Comparison of ENCODE assay signal across 21 cellular contexts in the genomic region with DNA sequence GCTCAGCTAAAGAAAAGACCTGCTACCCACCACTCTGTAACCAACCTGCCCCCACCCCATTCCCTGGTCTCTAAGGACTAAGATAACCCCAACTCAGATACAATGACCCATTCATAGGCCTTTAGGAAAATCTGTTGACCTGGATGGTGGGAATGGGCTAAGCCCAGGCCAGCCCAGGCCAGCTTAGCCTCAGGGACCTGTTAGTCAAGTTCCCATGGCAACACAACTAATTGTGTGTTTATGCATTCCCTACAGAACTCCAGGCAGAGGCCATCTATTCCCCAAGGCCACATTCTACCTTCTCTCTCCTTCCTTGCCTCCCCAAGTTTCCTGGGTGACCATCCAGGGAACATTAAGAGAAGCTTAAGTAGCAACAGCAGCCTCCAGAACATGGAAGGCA. TPM values are rescaled to one million over a fixed set of nuclear protein-coding genes. Genes with fewer than 3 reads are reported as not detected.
A peak's percentile ranks its signal among the peaks of the same experiment; 100 is the strongest.
DNase-seq lines count a peak whose midpoint lies in the region; ATAC-seq and TF ChIP-seq lines count a peak whose summit lies in the region.
"Had no signal": no experiment of that assay in that cellular context is flagged by ENCODE, and none has a peak within 500 bp of the region (broad histone marks: within the 10 kb centered on the region; RNA-seq: fewer than 3 reads in every experiment).

No MANE protein-coding gene starts in this region.

- H3K9me3 ChIP-seq in GM23248 (ENCODE audit: low read depth) = no peaks in the 10 kb centered on the region
- no peaks in the 10 kb centered on the region for H3K9me3 ChIP-seq in neuronal stem cell (replicated peaks in 1 of 2; ENCODE audit: control insufficient read depth in 2 of 2, insufficient read depth in 1 of 2, low read depth in 1 of 2, low read length in 2 of 2)
- H3K9me3 ChIP-seq: BE2C, esophagus squamous epithelium had no signal

- no peak overlapping the region for H3K4me3 Mint-ChIP-seq in endothelial cell (ENCODE audit: unreplicated experiment)
- no peak overlapping the region for H3K4me3 Mint-ChIP-seq in stimulated activated effector memory CD8-positive, alpha-beta T cell treated with anti-CD3 and anti-CD28 coated beads, Interleukin-12 subunit alpha, Interleukin-12 subunit beta, amount 100 ng/mL, for 72 hours
- H3K4me3 Mint-ChIP-seq: T-helper 1 cell treated with Interleukin-12 subunit alpha and Interleukin-12 subunit beta and Interleukin-4 antibody, amounts not matched to agents 30 μg/mL and 1 μg/mL, for 36 hours had no signal

- no peak overlapping the region for H2BK15ac ChIP-seq in neuronal stem cell (ENCODE audit: low read length)

- no peak overlapping the region for H2BK120ac ChIP-seq in neuronal stem cell (ENCODE audit: low read depth, low read length)

- no peak overlapping the region for H4K8ac ChIP-seq in neuronal stem cell (ENCODE audit: low read depth, low read length)

- no peaks in the 10 kb centered on the region for H3K9me3 Mint-ChIP-seq in endothelial cell (ENCODE audit: unreplicated experiment)
- H3K9me3 Mint-ChIP-seq in stimulated activated effector memory CD8-positive, alpha-beta T cell treated with anti-CD3 and anti-CD28 coated beads, Interleukin-12 subunit alpha, Interleukin-12 subunit beta, amount 100 ng/mL, for 72 hours = no peaks in the 10 kb centered on the region
- H3K9me3 Mint-ChIP-seq: T-helper 1 cell treated with Interleukin-12 subunit alpha and Interleukin-12 subunit beta and Interleukin-4 antibody, amounts not matched to agents 30 μg/mL and 1 μg/mL, for 36 hours had no signal

- H3K4me1 ChIP-seq in GM23248 (ENCODE audit: insufficient read depth) = peaks cover 16% of the 10 kb centered on the region
- peaks cover 0 to 23% of the 10 kb centered on the region in 2 donors for H3K4me1 ChIP-seq in neuronal stem cell (ENCODE audit: control insufficient read depth in 2 of 2, insufficient read depth in 1 of 2, low read depth in 1 of 2, low read length in 2 of 2)
- H3K4me1 ChIP-seq: parathyroid adenoma had no signal

- peaks cover 20% of the 10 kb centered on the region for H3K4me1 Mint-ChIP-seq in endothelial cell (ENCODE audit: unreplicated experiment)
- H3K4me1 Mint-ChIP-seq in stimulated activated effector memory CD8-positive, alpha-beta T cell treated with anti-CD3 and anti-CD28 coated beads, Interleukin-12 subunit alpha, Interleukin-12 subunit beta, amount 100 ng/mL, for 72 hours = no peaks in the 10 kb centered on the region

- H2AK5ac ChIP-seq in neuronal stem cell (ENCODE audit: low read depth, low read length) = peak overlapping the region; percentile 39

- H3K4ac ChIP-seq in neuronal stem cell (ENCODE audit: low read length) = no peak overlapping the region

- H3K36me3 Mint-ChIP-seq in endothelial cell (ENCODE audit: low read depth, unreplicated experiment) = no peaks in the 10 kb centered on the region
- no peaks in the 10 kb centered on the region for H3K36me3 Mint-ChIP-seq in stimulated activated effector memory CD8-positive, alpha-beta T cell treated with anti-CD3 and anti-CD28 coated beads, Interleukin-12 subunit alpha, Interleukin-12 subunit beta, amount 100 ng/mL, for 72 hours

- TF ChIP-seq CTCF in endothelial cell (IDR thresholded peaks at IDR 0.05; ENCODE audit: unreplicated experiment) = no peak

- no peak for ATAC-seq in HG02798 (IDR thresholded peaks at IDR 0.05; ENCODE audit: poor library complexity, unreplicated experiment)
- no peak for ATAC-seq in stimulated activated effector memory CD8-positive, alpha-beta T cell treated with anti-CD3 and anti-CD28 coated beads, Interleukin-12 subunit alpha, Interleukin-12 subunit beta, amount 100 ng/mL, for 72 hours

- in situ Hi-C loops in GM23248 (cut with MboI) = no loop called here

- no peak overlapping the region for H3K14ac ChIP-seq in neuronal stem cell (ENCODE audit: low read length)

- H3K4me3 ChIP-seq in GM23248 (no peak overlapping the region), neuronal stem cell (ENCODE audit: low read length in 2 of 2) (no peak overlapping the region)
- H3K4me3 ChIP-seq: esophagus squamous epithelium had no signal

- H3K23ac ChIP-seq in neuronal stem cell (ENCODE audit: low read depth, low read length, poor library complexity) = no peak overlapping the region

- DNase-seq in GM23248 (peak; percentile 33), NCI-H146 (lab: John Stamatoyannopoulos, UW) (peak; percentile 65), endothelial cell (ENCODE audit: low spot score) (no peak), neuronal stem cell (ENCODE audit: low spot score) (no peak), RKO (ENCODE audit: low spot score) (no peak), SKM-1 treated with dmso at 0.1 percent for 144 hours (lab: John Stamatoyannopoulos, UW; ENCODE audit: unreplicated experiment) (no peak)
- DNase-seq in stimulated activated effector memory CD8-positive, alpha-beta T cell treated with anti-CD3 and anti-CD28 coated beads, Interleukin-12 subunit alpha, Interleukin-12 subunit beta, amount 100 ng/mL, for 72 hours (ENCODE audit: low spot score in 2 of 2) = no peak
- DNase-seq: activated CD4-positive, alpha-beta T cell treated with anti-CD3 and anti-CD28 coated beads, Interleukin-2, amount 50 U/mL, for 48 hours; activated naive CD4-positive, alpha-beta T cell treated with Interleukin-2 at 50 U/mL for 16 hours; anterior cingulate cortex; BE2C; central memory CD4-positive, alpha-beta T cell; COR-L47; effector CD8-positive, alpha-beta T cell; esophagus squamous epithelium; NCI-H2029; NCI-H510A had no signal

- no peaks in the 10 kb centered on the region for H3K9me2 ChIP-seq in GM23248 (ENCODE audit: insufficient read depth)

- H4K20me1 ChIP-seq in GM23248 (ENCODE audit: insufficient read depth) = no peaks in the 10 kb centered on the region

- H2AFZ ChIP-seq in GM23248 = no peak overlapping the region
- no peak overlapping the region for H2AFZ ChIP-seq in neuronal stem cell (ENCODE audit: low read length)
- H2AFZ ChIP-seq: parathyroid adenoma had no signal

- no peak overlapping the region for H3K4me2 ChIP-seq in GM23248 (ENCODE audit: unreplicated experiment)
- H3K4me2 ChIP-seq in neuronal stem cell (ENCODE audit: insufficient read depth, low read length, poor library complexity, severe bottlenecking) = no peak overlapping the region
- H3K4me2 ChIP-seq: KMS-11 had no signal

- H3K18ac ChIP-seq in neuronal stem cell (ENCODE audit: low read length) = peak overlapping the region; percentile 73

- H3K36me3 ChIP-seq in GM23248 (ENCODE audit: low read depth) = no peaks in the 10 kb centered on the region
- no peaks in the 10 kb centered on the region for H3K36me3 ChIP-seq in neuronal stem cell (replicated peaks in 1 of 2; ENCODE audit: control insufficient read depth in 2 of 2, insufficient read depth in 2 of 2, low read length in 2 of 2)
- H3K36me3 ChIP-seq: BE2C, esophagus squamous epithelium had no signal

- H2BK12ac ChIP-seq in neuronal stem cell (ENCODE audit: low read length) = no peak overlapping the region

- H3F3A ChIP-seq in GM23248 (ENCODE audit: insufficient read depth) = peaks cover 14% of the 10 kb centered on the region

- H3K27me3 ChIP-seq in GM23248 (replicated peaks; ENCODE audit: insufficient read depth) (no peaks in the 10 kb centered on the region), neuronal stem cell (ENCODE audit: control insufficient read depth in 3 of 3, insufficient read depth in 3 of 3, low read depth in 1 of 3, low read length in 3 of 3) (no peaks in the 10 kb centered on the region)
- H3K27me3 ChIP-seq: BE2C had no signal

- H3K27ac ChIP-seq in GM23248 (no peak overlapping the region), neuronal stem cell (replicated peaks; ENCODE audit: low read length) (peak overlapping the region; percentile 21)
- H3K27ac ChIP-seq: esophagus squamous epithelium, KMS-11, parathyroid adenoma had no signal

- H3K79me1 ChIP-seq in neuronal stem cell (ENCODE audit: low read depth, low read length) = no peaks in the 10 kb centered on the region

- H3K79me2 ChIP-seq in GM23248 (ENCODE audit: insufficient read depth) = no peaks in the 10 kb centered on the region
- H3K79me2 ChIP-seq: parathyroid adenoma had no signal

- no peak overlapping the region for H3K9ac ChIP-seq in GM23248
- H3K9ac ChIP-seq in neuronal stem cell (ENCODE audit: low read depth, low read length, poor library complexity) = no peak overlapping the region
- H3K9ac ChIP-seq: KMS-11, parathyroid adenoma had no signal

- no peak overlapping the region for H4K91ac ChIP-seq in neuronal stem cell (ENCODE audit: low read depth, low read length, poor library complexity)

- peaks cover 5% of the 10 kb centered on the region for H3K27me3 Mint-ChIP-seq in endothelial cell (ENCODE audit: unreplicated experiment)

- peak overlapping the region; percentile 10 for H2BK5ac ChIP-seq in neuronal stem cell (ENCODE audit: low read length)

- H3K27ac Mint-ChIP-seq in endothelial cell (ENCODE audit: unreplicated experiment) = peak overlapping the region; percentile 76
- no peak overlapping the region for H3K27ac Mint-ChIP-seq in stimulated activated effector memory CD8-positive, alpha-beta T cell treated with anti-CD3 and anti-CD28 coated beads, Interleukin-12 subunit alpha, Interleukin-12 subunit beta, amount 100 ng/mL, for 72 hours
- H3K27ac Mint-ChIP-seq: T-helper 1 cell treated with Interleukin-12 subunit alpha and Interleukin-12 subunit beta and Interleukin-4 antibody, amounts not matched to agents 30 μg/mL and 1 μg/mL, for 36 hours had no signal

RNA-seq across cellular contexts. Expression of a gene that starts 16.1 kb away (rescaled TPM):
- total RNA-seq in GM23248 (2014; rRNA removed; shearing (Covaris generic)) = 5.5 and 12.9 TPM in 2 replicates
- polyA plus RNA-seq in GM23248 (2016; fragmentation: Nextera tagmentation; extraction: Ambion mirVana) = 17.5 and 19.8 TPM in 2 replicates
- total RNA-seq in endothelial cell (ENCODE audit: unreplicated experiment) = 194 TPM
- 179 TPM for polyA plus RNA-seq in neuronal stem cell (2013, experiment 1 of 2)
- 174 TPM for polyA plus RNA-seq in neuronal stem cell (2013, experiment 2 of 2)

RNA-seq across cellular contexts. Expression of a gene that starts 28.0 kb away (rescaled TPM):
- 69.9 and 83.8 TPM in 2 replicates for total RNA-seq in GM23248 (2014; rRNA removed; shearing (Covaris generic))
- 141 TPM in 2 replicates for polyA plus RNA-seq in GM23248 (2016; fragmentation: Nextera tagmentation; extraction: Ambion mirVana)
- 195 TPM for total RNA-seq in endothelial cell (ENCODE audit: unreplicated experiment)
- polyA plus RNA-seq in neuronal stem cell (2013, experiment 1 of 2) = 80.9 TPM
- polyA plus RNA-seq in neuronal stem cell (2013, experiment 2 of 2) = 82.5 TPM

Comparison
In these comparisons a context has a peak if more than half of its experiments do, and no peak if none do; other contexts are left out.
1. DNase-seq: peak in GM23248 (single experiment) and NCI-H146 (single experiment); none in endothelial cell (single experiment), neuronal stem cell (single experiment), RKO (single experiment), stimulated activated effector memory CD8-positive, alpha-beta T cell treated with anti-CD3 and anti-CD28 coated beads, Interleukin-12 subunit alpha, Interleukin-12 subunit beta, amount 100 ng/mL, for 72 hours (0 of 2) and SKM-1 treated with dmso at 0.1 percent for 144 hours (single experiment).
2. RNA of a gene that starts 16.1 kb away (total RNA-seq): 194 TPM in endothelial cell (single experiment); 5.5 to 12.9 TPM in GM23248; every median in the first group is over 10 times any median in the second.